Comparison of ENCODE assay signal across 8 cellular contexts in the genomic region with DNA sequence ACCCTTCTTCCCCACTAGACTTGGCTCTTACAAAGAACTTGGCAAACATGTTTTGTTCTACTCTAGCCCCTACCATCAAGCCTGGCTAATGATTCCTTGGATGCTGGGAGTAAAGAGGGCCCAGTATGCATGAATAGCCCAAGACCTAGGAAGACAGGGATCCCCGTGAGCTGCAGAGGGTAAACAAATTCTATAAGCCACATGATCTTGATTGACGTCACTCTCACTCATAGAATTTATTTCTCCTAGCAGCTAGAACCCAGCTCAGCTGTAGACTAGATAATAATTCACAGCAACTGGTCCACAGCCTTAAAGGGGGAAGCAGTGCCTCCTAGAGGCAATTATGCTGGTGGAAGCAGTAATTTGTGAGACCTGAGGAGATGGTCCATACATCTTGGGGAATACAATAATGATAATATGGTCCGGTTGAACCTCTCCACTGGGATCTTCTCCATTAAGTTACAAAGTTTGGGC. TPM values are rescaled to one million over a fixed set of nuclear protein-coding genes. Genes with fewer than 3 reads are reported as not detected.
DNase-seq lines count a peak whose midpoint lies in the region; ATAC-seq and TF ChIP-seq lines count a peak whose summit lies in the region.

No MANE protein-coding gene starts in this region.

- no peaks in the 10 kb centered on the region for H3K4me1 ChIP-seq in foreskin keratinocyte

- H3K4me1 Mint-ChIP-seq in WTC11 (peaks cover 42% of the 10 kb centered on the region), glutamatergic neuron (ENCODE audit: low read depth, unreplicated experiment) (no peaks in the 10 kb centered on the region)
- peaks cover 4% of the 10 kb centered on the region for H3K4me1 Mint-ChIP-seq in stimulated activated naive CD8-positive, alpha-beta T cell treated with anti-CD3 and anti-CD28 coated beads, Interleukin-15, Interleukin-2, amounts not matched to agents 100 ng/mL and 50 ng/mL, for 24 hours (ENCODE audit: low read depth)

- POLR2A ChIA-PET in WTC11 (lab: Charles Lee), result no interaction called here

- peak; percentile 23 for DNase-seq in WTC11 (ENCODE audit: low spot score)
- no peak for DNase-seq in foreskin keratinocyte
- DNase-seq in NCI-H2196 (lab: John Stamatoyannopoulos, UW; ENCODE audit: unreplicated experiment), result no peak
- DNase-seq in glutamatergic neuron, result no peak

- peaks cover 2% of the 10 kb centered on the region; the same call in 1 of the 2 replicates for H3K36me3 Mint-ChIP-seq in WTC11
- H3K36me3 Mint-ChIP-seq in stimulated activated naive CD8-positive, alpha-beta T cell treated with anti-CD3 and anti-CD28 coated beads, Interleukin-15, Interleukin-2, amounts not matched to agents 100 ng/mL and 50 ng/mL, for 24 hours (ENCODE audit: low read depth), result no peaks in the 10 kb centered on the region
- H3K36me3 Mint-ChIP-seq in glutamatergic neuron (ENCODE audit: unreplicated experiment), result no peaks in the 10 kb centered on the region

- H3K27ac Mint-ChIP-seq in WTC11, result peak overlapping the region; percentile 92
- H3K27ac Mint-ChIP-seq in stimulated activated naive CD8-positive, alpha-beta T cell treated with anti-CD3 and anti-CD28 coated beads, Interleukin-15, Interleukin-2, amounts not matched to agents 100 ng/mL and 50 ng/mL, for 24 hours, result peak overlapping the region; percentile 36
- no peak overlapping the region for H3K27ac Mint-ChIP-seq in glutamatergic neuron (ENCODE audit: unreplicated experiment)

- TF ChIP-seq CTCF in C4-2B (conservative IDR thresholded peaks at IDR 0.05) (peak; percentile 26), WTC11 (IDR thresholded peaks at IDR 0.05) (0 out of 2 replicates have a peak, but pooled peaks have one; percentile 17), foreskin keratinocyte (conservative IDR thresholded peaks at IDR 0.05) (peak; percentile 36), glutamatergic neuron (IDR thresholded peaks at IDR 0.05; ENCODE audit: partially characterized antibody, unreplicated experiment) (no peak)

- H3K27me3 ChIP-seq in foreskin keratinocyte, result no peaks in the 10 kb centered on the region

- H3K27ac ChIP-seq in C4-2B, result no peak overlapping the region
- H3K27ac ChIP-seq in foreskin keratinocyte, result no peak overlapping the region

- H3K9me3 Mint-ChIP-seq in WTC11 (no peaks in the 10 kb centered on the region), glutamatergic neuron (ENCODE audit: unreplicated experiment) (no peaks in the 10 kb centered on the region)
- no peaks in the 10 kb centered on the region for H3K9me3 Mint-ChIP-seq in stimulated activated naive CD8-positive, alpha-beta T cell treated with anti-CD3 and anti-CD28 coated beads, Interleukin-15, Interleukin-2, amounts not matched to agents 100 ng/mL and 50 ng/mL, for 24 hours

- H3K4me3 Mint-ChIP-seq in WTC11 (no peak overlapping the region), glutamatergic neuron (ENCODE audit: unreplicated experiment) (no peak overlapping the region)
- H3K4me3 Mint-ChIP-seq in stimulated activated naive CD8-positive, alpha-beta T cell treated with anti-CD3 and anti-CD28 coated beads, Interleukin-15, Interleukin-2, amounts not matched to agents 100 ng/mL and 50 ng/mL, for 24 hours, result no peak overlapping the region

- ATAC-seq in GM21447 (IDR thresholded peaks at IDR 0.05; ENCODE audit: unreplicated experiment) (peak; percentile 70), WTC11 (peak; percentile 9), foreskin keratinocyte (no peak), HG02588 (IDR thresholded peaks at IDR 0.05; ENCODE audit: unreplicated experiment) (no peak)

- CTCF ChIA-PET in WTC11 (lab: Charles Lee), result interaction anchor here (0.5 to 3.7 kb wide), 9 partner anchors 13 to 130 kb away, joined by 3 to 29 read pairs (median 4); a partner anchor contains a TSS

- H3K27me3 Mint-ChIP-seq in WTC11 (ENCODE audit: low read depth) (no peaks in the 10 kb centered on the region), glutamatergic neuron (ENCODE audit: unreplicated experiment) (no peaks in the 10 kb centered on the region)
- H3K27me3 Mint-ChIP-seq in stimulated activated naive CD8-positive, alpha-beta T cell treated with anti-CD3 and anti-CD28 coated beads, Interleukin-15, Interleukin-2, amounts not matched to agents 100 ng/mL and 50 ng/mL, for 24 hours, result no peaks in the 10 kb centered on the region

TF ChIP-seq in WTC11, 78 proteins besides CTCF, POLR2A, EP300 and RAD21:
- TF ChIP-seq, protein P1, sequence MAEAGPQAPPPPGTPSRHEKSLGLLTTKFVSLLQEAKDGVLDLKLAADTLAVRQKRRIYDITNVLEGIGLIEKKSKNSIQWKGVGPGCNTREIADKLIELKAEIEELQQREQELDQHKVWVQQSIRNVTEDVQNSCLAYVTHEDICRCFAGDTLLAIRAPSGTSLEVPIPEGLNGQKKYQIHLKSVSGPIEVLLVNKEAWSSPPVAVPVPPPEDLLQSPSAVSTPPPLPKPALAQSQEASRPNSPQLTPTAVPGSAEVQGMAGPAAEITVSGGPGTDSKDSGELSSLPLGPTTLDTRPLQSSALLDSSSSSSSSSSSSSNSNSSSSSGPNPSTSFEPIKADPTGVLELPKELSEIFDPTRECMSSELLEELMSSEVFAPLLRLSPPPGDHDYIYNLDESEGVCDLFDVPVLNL (CRISPR knock-in tag; IDR thresholded peaks at IDR 0.05; ENCODE audit: borderline replicate concordance, low read depth), result no peak
- TF ChIP-seq TEAD1 (CRISPR knock-in tag; IDR thresholded peaks at IDR 0.05) (peak; percentile 82; the same call in 1 of the 2 replicates), NFE2L1 (CRISPR knock-in tag; IDR thresholded peaks at IDR 0.05) (no peak)

RNA-seq across cellular contexts. Expression of a gene that starts 16.1 kb away (rescaled TPM):
- total RNA-seq in WTC11 (2021) (134 to 162 TPM (median 141 TPM) in 3 replicates), foreskin keratinocyte (61.8 and 65.4 TPM in 2 replicates), glutamatergic neuron (ENCODE audit: unreplicated experiment) (32.5 TPM)
- 17.8 and 20.6 TPM in 2 replicates for polyA plus RNA-seq in foreskin keratinocyte

RNA-seq across cellular contexts. Expression of a gene that starts 35.0 kb away (rescaled TPM):
- total RNA-seq in WTC11 (2021) (279 to 294 TPM (median 284 TPM) in 3 replicates), foreskin keratinocyte (136 and 138 TPM in 2 replicates), glutamatergic neuron (ENCODE audit: unreplicated experiment) (245 TPM)
- 29.9 and 36.2 TPM in 2 replicates for polyA plus RNA-seq in foreskin keratinocyte

Comparison
In these comparisons a context has a peak if more than half of its experiments do, and no peak if none do; other contexts are left out.
1. ATAC-seq: peak in GM21447 (single experiment) and WTC11 (single experiment); none in foreskin keratinocyte (single experiment) and HG02588 (single experiment).